21 cellular contexts compared by ENCODE assay signal in genomic region chr11:125229006-125229405, GRCh38.
"Had no signal": no experiment of that assay in that cellular context is flagged by ENCODE, and none has a peak within 500 bp of the region (broad histone marks: within the 10 kb centered on the region; RNA-seq: fewer than 3 reads in every experiment).

No MANE protein-coding gene starts in this region.

- H3K4me3 Mint-ChIP-seq: activated B cell treated with CpG ODN at 0.5 μM for 24 hours; activated CD4-positive, alpha-beta T cell treated with anti-CD3 and anti-CD28 coated beads for 36 hours; activated naive CD4-positive, alpha-beta T cell treated with anti-CD3 and anti-CD28 coated beads for 36 hours; activated naive CD8-positive, alpha-beta T cell treated with anti-CD3 and anti-CD28 coated beads, Interleukin-2, amount 10 ng/mL, durations not matched to agents 7 days and 5 days; nephron; stimulated activated memory B cell treated with anti-CD40 and anti-IgM and Interleukin-4, amounts not matched to agents 10 μg/mL and 1 μg/mL and 100 μg/mL, for 72 hours had no signal

- H3K27me3 ChIP-seq: pancreas, sigmoid colon, stomach, transverse colon, vagina had no signal

- H3K4me1 Mint-ChIP-seq: activated B cell treated with CpG ODN at 0.5 μM for 24 hours; activated CD4-positive, alpha-beta T cell treated with anti-CD3 and anti-CD28 coated beads for 36 hours; activated naive CD8-positive, alpha-beta T cell treated with anti-CD3 and anti-CD28 coated beads, Interleukin-2, amount 10 ng/mL, durations not matched to agents 7 days and 5 days; stimulated activated memory B cell treated with anti-CD40 and anti-IgM and Interleukin-4, amounts not matched to agents 10 μg/mL and 1 μg/mL and 100 μg/mL, for 72 hours had no signal

- H3K9me3 Mint-ChIP-seq: activated B cell treated with CpG ODN at 0.5 μM for 24 hours; activated naive CD4-positive, alpha-beta T cell treated with anti-CD3 and anti-CD28 coated beads for 36 hours; activated naive CD8-positive, alpha-beta T cell treated with anti-CD3 and anti-CD28 coated beads, Interleukin-2, amount 10 ng/mL, durations not matched to agents 7 days and 5 days; nephron; stimulated activated memory B cell treated with anti-CD40 and anti-IgM and Interleukin-4, amounts not matched to agents 10 μg/mL and 1 μg/mL and 100 μg/mL, for 72 hours had no signal

- H3K4me1 ChIP-seq: pancreas, transverse colon, vagina had no signal

- DNase-seq: activated B cell treated with CpG ODN at 0.5 μM for 24 hours; activated CD4-positive, alpha-beta T cell treated with anti-CD3 and anti-CD28 coated beads for 36 hours; activated CD4-positive, alpha-beta T cell treated with anti-CD3 and anti-CD28 coated beads, Interleukin-2, amount 50 U/mL, for 4 hours; activated CD8-positive, alpha-beta memory T cell treated with anti-CD3 and anti-CD28 coated beads, Interleukin-2, amount 50 U/mL, for 48 hours; activated effector memory CD4-positive, alpha-beta T cell treated with Interleukin-2 at 50 U/mL for 16 hours; activated naive CD4-positive, alpha-beta T cell treated with anti-CD3 and anti-CD28 coated beads for 36 hours; activated naive CD8-positive, alpha-beta T cell treated with anti-CD3 and anti-CD28 coated beads, Interleukin-2, amount 10 ng/mL, durations not matched to agents 7 days and 5 days; activated T-cell treated with anti-CD3 and anti-CD28 coated beads, Interleukin-2, amount 50 U/mL, for 48 hours; amygdala; cerebellar nuclear complex; sigmoid colon; stimulated activated CD4-positive, alpha-beta T cell treated with anti-CD3 and anti-CD28 coated beads, Interleukin-15, amount 100 ng/mL, for 24 hours; stomach; T-helper 9 cell; transverse colon had no signal

- H3K27ac ChIP-seq: coronary artery, pancreas, sigmoid colon, stomach, transverse colon, vagina had no signal

- H3K36me3 Mint-ChIP-seq: activated naive CD8-positive, alpha-beta T cell treated with anti-CD3 and anti-CD28 coated beads, Interleukin-2, amount 10 ng/mL, durations not matched to agents 7 days and 5 days; stimulated activated memory B cell treated with anti-CD40 and anti-IgM and Interleukin-4, amounts not matched to agents 10 μg/mL and 1 μg/mL and 100 μg/mL, for 72 hours had no signal

- H3K9me3 ChIP-seq: pancreas, sigmoid colon, stomach, transverse colon, vagina had no signal

- H3K4me3 ChIP-seq: coronary artery, pancreas, sigmoid colon, smooth muscle cell, stomach, transverse colon, vagina had no signal

- H3K27ac Mint-ChIP-seq: activated B cell treated with CpG ODN at 0.5 μM for 24 hours; activated CD4-positive, alpha-beta T cell treated with anti-CD3 and anti-CD28 coated beads for 36 hours; activated naive CD4-positive, alpha-beta T cell treated with anti-CD3 and anti-CD28 coated beads for 36 hours; activated naive CD8-positive, alpha-beta T cell treated with anti-CD3 and anti-CD28 coated beads, Interleukin-2, amount 10 ng/mL, durations not matched to agents 7 days and 5 days; stimulated activated memory B cell treated with anti-CD40 and anti-IgM and Interleukin-4, amounts not matched to agents 10 μg/mL and 1 μg/mL and 100 μg/mL, for 72 hours had no signal

- ATAC-seq: activated CD4-positive, alpha-beta T cell treated with anti-CD3 and anti-CD28 coated beads for 36 hours; pancreas; stimulated activated memory B cell treated with anti-CD40 and anti-IgM and Interleukin-4, amounts not matched to agents 10 μg/mL and 1 μg/mL and 100 μg/mL, for 72 hours had no signal

- H3K36me3 ChIP-seq: pancreas, sigmoid colon, stomach, transverse colon, vagina had no signal
